In the genomic region with DNA sequence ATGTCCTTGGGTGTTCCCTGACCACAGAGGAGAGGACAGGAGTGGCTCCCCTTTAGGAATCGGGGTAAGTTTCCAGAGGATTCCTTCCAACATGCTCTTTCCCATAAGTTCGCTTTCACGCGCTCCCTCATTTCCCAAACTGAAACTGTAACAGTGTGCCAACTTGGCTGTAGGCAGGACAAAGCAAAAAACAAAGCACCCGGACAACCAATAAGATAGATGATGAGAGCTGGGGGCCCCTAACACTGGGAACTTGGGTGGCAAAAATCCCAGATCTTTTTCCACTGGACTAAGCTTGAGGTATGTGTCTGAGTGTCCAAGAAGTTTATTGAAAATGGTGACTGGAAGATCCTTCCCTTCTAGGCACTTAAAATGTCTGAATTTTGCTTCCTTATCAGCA, we compare ENCODE assay signal across 7 cellular contexts.
"Had no signal": no experiment of that assay in that cellular context is flagged by ENCODE, and none has a peak within 500 bp of the region (broad histone marks: within the 10 kb centered on the region; RNA-seq: fewer than 3 reads in every experiment).

No MANE protein-coding gene starts in this region.

- ATAC-seq: GM23338 had no signal

- H2AFZ ChIP-seq: GM23338 had no signal

- H3K9me3 Mint-ChIP-seq: GM23338, H9 had no signal

- H3K4me3 Mint-ChIP-seq: GM23338, H9 had no signal

- H3K4me3 ChIP-seq: GM23338 had no signal

- H3K27ac Mint-ChIP-seq: GM23338, H9 had no signal

- FAIRE-seq: H1, H54, HTR-8/SVneo had no signal

- H3K4me2 ChIP-seq: GM23338 had no signal

- DNase-seq: H9, HCEC 1CT, IMR-90 had no signal

- H3K4me1 Mint-ChIP-seq: GM23338 had no signal
